Comparison of ENCODE assay signal across 40 cellular contexts in genomic region chr15:34012461-34013028, GRCh38. TPM values are rescaled to one million over a fixed set of nuclear protein-coding genes. Genes with fewer than 3 reads are reported as not detected.
"Had no signal": no experiment of that assay in that cellular context is flagged by ENCODE, and none has a peak within 500 bp of the region (broad histone marks: within the 10 kb centered on the region; RNA-seq: fewer than 3 reads in every experiment).

No MANE protein-coding gene starts in this region.

- H3K27me3 Mint-ChIP-seq: activated B cell treated with CpG ODN at 0.5 μM for 24 hours; activated CD4-positive, alpha-beta memory T cell treated with anti-CD3 and anti-CD28 coated beads for 36 hours; activated naive CD8-positive, alpha-beta T cell; activated naive CD8-positive, alpha-beta T cell treated with anti-CD3 and anti-CD28 coated beads, Interleukin-2, amount 50 U/mL, for 24 hours had no signal

- H3K9me3 ChIP-seq: ascending aorta, body of pancreas, breast epithelium, MG63, Peyer's patch had no signal

- H3K4me1 ChIP-seq: ascending aorta, body of pancreas, breast epithelium, Peyer's patch had no signal

- DNase-seq: activated B cell treated with CpG ODN at 0.5 μM for 24 hours; activated CD4-positive, alpha-beta memory T cell treated with anti-CD3 and anti-CD28 coated beads for 36 hours; activated CD4-positive, alpha-beta T cell treated with anti-CD3 and anti-CD28 coated beads for 4 hours; activated CD4-positive, alpha-beta T cell treated with anti-CD3 and anti-CD28 coated beads, Interleukin-2, amount 50 U/mL, for 1 hour; activated CD4-positive, CD25-positive, alpha-beta regulatory T cell treated with anti-CD3 and anti-CD28 coated beads, Interleukin-2, amount 50 U/mL, for 72 hours; activated CD8-positive, alpha-beta memory T cell treated with anti-CD3 and anti-CD28 coated beads, Interleukin-2, amount 50 U/mL, for 4 hours; activated gamma-delta T cell treated with Interleukin-2 at 50 U/mL for 16 hours; activated naive CD4-positive, alpha-beta T cell treated with anti-CD3 and anti-CD28 coated beads for 36 hours; activated naive CD8-positive, alpha-beta T cell treated with anti-CD3 and anti-CD28 coated beads, Interleukin-2, amount 50 U/mL, for 24 hours; activated T-cell treated with anti-CD3 and anti-CD28 coated beads for 4 hours; activated T-cell treated with anti-CD3 and anti-CD28 coated beads, Interleukin-2, amount 50 U/mL, for 4 hours; amygdala; body of pancreas; caudate nucleus; cerebellar nuclear complex; Kasumi-1; KG1; MG63; NCI-H1092; NCI-H1436 treated with DMSO at 0.1 percent for 48 hours; NCI-H1694 treated with DMSO at 0.1 percent for 48 hours; NCI-H2029; NCI-H2171; NCI-H510A; NCI-H526; NCI-H748 treated with DMSO at 0.1 percent for 48 hours; NK-92 treated with Interleukin-12 subunit alpha and Interleukin-12 subunit beta, amount 100 ng/mL, for 24 hours; PC-3; Peyer's patch; RPMI8226; SIG-M5; SW 1271; T-helper 1 cell; T-helper 2 cell; T-helper 9 cell had no signal

- H3K27ac ChIP-seq: ascending aorta, body of pancreas, breast epithelium, Peyer's patch, VCaP had no signal

- H3K27ac Mint-ChIP-seq: activated B cell treated with CpG ODN at 0.5 μM for 24 hours; activated CD4-positive, alpha-beta memory T cell treated with anti-CD3 and anti-CD28 coated beads for 36 hours; activated naive CD4-positive, alpha-beta T cell treated with anti-CD3 and anti-CD28 coated beads for 36 hours; activated naive CD8-positive, alpha-beta T cell; activated naive CD8-positive, alpha-beta T cell treated with anti-CD3 and anti-CD28 coated beads, Interleukin-2, amount 50 U/mL, for 24 hours; activated T-helper 1 cell treated with anti-CD3 and anti-CD28 coated beads, Interleukin-12 subunit alpha, Interleukin-12 subunit beta, Interleukin-2, Interleukin-4 antibody, amounts not matched to agents 30 ng/mL and 10 ng/mL and 1 ng/mL, durations not matched to agents 14 hours and 24 hours and 36 hours had no signal

- H3K4me3 ChIP-seq: ascending aorta, body of pancreas, breast epithelium, MG63, Peyer's patch had no signal

- H3K36me3 Mint-ChIP-seq: activated CD4-positive, alpha-beta memory T cell treated with anti-CD3 and anti-CD28 coated beads for 36 hours had no signal

- H3K4me3 Mint-ChIP-seq: activated B cell treated with CpG ODN at 0.5 μM for 24 hours; activated CD4-positive, alpha-beta memory T cell treated with anti-CD3 and anti-CD28 coated beads for 36 hours; activated naive CD4-positive, alpha-beta T cell treated with anti-CD3 and anti-CD28 coated beads for 36 hours; activated naive CD8-positive, alpha-beta T cell; activated naive CD8-positive, alpha-beta T cell treated with anti-CD3 and anti-CD28 coated beads, Interleukin-2, amount 50 U/mL, for 24 hours; activated T-cell treated with anti-CD3 and anti-CD28 coated beads, Interleukin-2, amount 50 U/mL, for 4 hours; activated T-helper 1 cell treated with anti-CD3 and anti-CD28 coated beads, Interleukin-12 subunit alpha, Interleukin-12 subunit beta, Interleukin-2, Interleukin-4 antibody, amounts not matched to agents 30 ng/mL and 10 ng/mL and 1 ng/mL, durations not matched to agents 14 hours and 24 hours and 36 hours had no signal

- H3K4me1 Mint-ChIP-seq: activated B cell treated with CpG ODN at 0.5 μM for 24 hours had no signal

- H3K9me3 Mint-ChIP-seq: activated B cell treated with CpG ODN at 0.5 μM for 24 hours; activated CD4-positive, alpha-beta memory T cell treated with anti-CD3 and anti-CD28 coated beads for 36 hours; activated naive CD4-positive, alpha-beta T cell treated with anti-CD3 and anti-CD28 coated beads for 36 hours; activated naive CD8-positive, alpha-beta T cell treated with anti-CD3 and anti-CD28 coated beads, Interleukin-2, amount 50 U/mL, for 24 hours; activated T-cell treated with anti-CD3 and anti-CD28 coated beads, Interleukin-2, amount 50 U/mL, for 4 hours; activated T-helper 1 cell treated with anti-CD3 and anti-CD28 coated beads, Interleukin-12 subunit alpha, Interleukin-12 subunit beta, Interleukin-2, Interleukin-4 antibody, amounts not matched to agents 30 ng/mL and 10 ng/mL and 1 ng/mL, durations not matched to agents 14 hours and 24 hours and 36 hours had no signal

- H3K36me3 ChIP-seq: ascending aorta, breast epithelium, MG63, Peyer's patch had no signal

- ATAC-seq: activated naive CD8-positive, alpha-beta T cell treated with anti-CD3 and anti-CD28 coated beads, Interleukin-2, amount 50 U/mL, for 24 hours; activated T-cell treated with anti-CD3 and anti-CD28 coated beads, Interleukin-2, amount 50 U/mL, for 4 hours; body of pancreas; PC-3 had no signal

- H3K27me3 ChIP-seq: ascending aorta, body of pancreas, breast epithelium, MG63, Peyer's patch had no signal

RNA-seq across cellular contexts. Expression of gene CHRM5, which starts 44.2 kb away (rescaled TPM):
- total RNA-seq: activated B cell treated with CpG ODN at 0.5 μM for 24 hours; activated CD4-positive, alpha-beta memory T cell treated with anti-CD3 and anti-CD28 coated beads for 36 hours; activated naive CD4-positive, alpha-beta T cell treated with anti-CD3 and anti-CD28 coated beads for 36 hours; activated T-helper 1 cell treated with anti-CD3 and anti-CD28 coated beads, Interleukin-12 subunit alpha, Interleukin-12 subunit beta, Interleukin-2, Interleukin-4 antibody, amounts not matched to agents 30 ng/mL and 10 ng/mL and 1 ng/mL, durations not matched to agents 14 hours and 24 hours and 36 hours; ascending aorta; body of pancreas; breast epithelium; Peyer's patch had no signal
